ENCODE assay signal across 8 cellular contexts in genomic region chr19:57746580-57747471, GRCh38. TPM values are rescaled to one million over a fixed set of nuclear protein-coding genes. Genes with fewer than 3 reads are reported as not detected.
DNase-seq lines count a peak whose midpoint lies in the region; ATAC-seq and TF ChIP-seq lines count a peak whose summit lies in the region.

TSS of gene ZNF776 (plus strand) at chr19:57746815. CDS start at chr19:57747059, 244 bp downstream.

- intact Hi-C loops in heart left ventricle (cut with DNase I) (loop anchor here in 8 of 10 donors (10.0 kb wide), 4 partner anchors 138 to 408 kb away; partner anchors contain the start of genes ZNF329 (in 3 of the 8) and ZNF814 (in 1 of the 8)), transverse colon (cut with DNase I; ENCODE audit: low total_unique reads) (no loop called here)

- H4K91ac ChIP-seq in trophoblast cell (ENCODE audit: low read depth, low read length) = peak within 1 kb of the TSS; percentile 89

- no peaks in the 10 kb centered on the region for H3F3A ChIP-seq in SU-DHL-6 (ENCODE audit: insufficient read depth)

- H2AK5ac ChIP-seq in trophoblast cell (ENCODE audit: low read length) = peak within 1 kb of the TSS; percentile 6

- H2BK120ac ChIP-seq in trophoblast cell (ENCODE audit: insufficient read depth, low read length, poor library complexity) = peak within 1 kb of the TSS; percentile 88

- no peaks in the 10 kb centered on the region for H4K20me1 ChIP-seq in SU-DHL-6 (ENCODE audit: low read depth, low read length)

- H3K9me3 ChIP-seq in SU-DHL-6 (ENCODE audit: insufficient read depth, low read length) (no peaks in the 10 kb centered on the region), adipocyte (ENCODE audit: control insufficient read depth, low read length) (no peaks in the 10 kb centered on the region), heart left ventricle (peaks cover 0 to 46% (median 29%) of the 10 kb centered on the region in 12 donors), trophoblast cell (ENCODE audit: insufficient read depth, low read depth, low read length) (no peaks in the 10 kb centered on the region), transverse colon (peaks cover 22 to 40% of the 10 kb centered on the region in 2 donors)

- peak within 1 kb of the TSS; percentile 30; the same call in 1 of the 2 replicates for H3K27ac ChIP-seq in SU-DHL-6 (ENCODE audit: low read depth, low read length)
- H3K27ac ChIP-seq in heart left ventricle = peak within 1 kb of the TSS; percentile 45 to 91 (median 84)
- peak within 1 kb of the TSS; percentile 66 for H3K27ac ChIP-seq in trophoblast cell (ENCODE audit: low read depth, low read length)
- peak within 1 kb of the TSS; percentile 81 to 89 (median 88) for H3K27ac ChIP-seq in transverse colon

- peak within 1 kb of the TSS; percentile 88 for H3K18ac ChIP-seq in trophoblast cell (ENCODE audit: low read length)

- peak within 1 kb of the TSS; percentile 76 for H3K4me2 ChIP-seq in SU-DHL-6 (ENCODE audit: low read depth, low read length, poor library complexity, severe bottlenecking)
- H3K4me2 ChIP-seq in trophoblast cell (ENCODE audit: low read length) = peak within 1 kb of the TSS; percentile 80

- H2BK12ac ChIP-seq in trophoblast cell (ENCODE audit: low read length) = no peak within 1 kb of the TSS

- peak within 1 kb of the TSS; percentile 94 for H4K8ac ChIP-seq in trophoblast cell (ENCODE audit: low read depth, low read length)

- no peaks in the 10 kb centered on the region for H3K27me3 ChIP-seq in SU-DHL-6 (ENCODE audit: low read length)
- H3K27me3 ChIP-seq in adipocyte (replicated peaks; ENCODE audit: control insufficient read depth, insufficient read depth, low read length) = no peaks in the 10 kb centered on the region
- no peaks in the 10 kb centered on the region for H3K27me3 ChIP-seq in heart left ventricle
- H3K27me3 ChIP-seq in trophoblast cell (ENCODE audit: insufficient read depth, low read length) = no peaks in the 10 kb centered on the region
- no peaks in the 10 kb centered on the region for H3K27me3 ChIP-seq in transverse colon

- H3K14ac ChIP-seq in trophoblast cell (ENCODE audit: low read length) = peak within 1 kb of the TSS; percentile 90

- no peaks in the 10 kb centered on the region for H3K9me2 ChIP-seq in SU-DHL-6 (replicated peaks; ENCODE audit: insufficient read depth, low read length)

- H2AFZ ChIP-seq in SU-DHL-6 (ENCODE audit: low read depth, low read length, severe bottlenecking) = peak within 1 kb of the TSS; percentile 96
- H2AFZ ChIP-seq in trophoblast cell (ENCODE audit: insufficient read depth, low read length, poor library complexity) = peak within 1 kb of the TSS; percentile 85

- H3K4ac ChIP-seq in trophoblast cell (ENCODE audit: low read depth, low read length) = peak within 1 kb of the TSS; percentile 85

- H3K79me1 ChIP-seq in trophoblast cell (ENCODE audit: low read length) = peaks cover 4% of the 10 kb centered on the region

- H3K23ac ChIP-seq in trophoblast cell (ENCODE audit: low read length) = no peak within 1 kb of the TSS

- H3K4me3 ChIP-seq in GM12875 (ENCODE audit: low read depth, low read length) = peak within 1 kb of the TSS; percentile 58
- peak within 1 kb of the TSS; percentile 84 for H3K4me3 ChIP-seq in SU-DHL-6 (ENCODE audit: insufficient read depth, low read length, poor library complexity, severe bottlenecking)
- peak within 1 kb of the TSS; percentile 93 for H3K4me3 ChIP-seq in adipocyte (ENCODE audit: low read length)
- peak within 1 kb of the TSS; percentile 62 to 99 (median 90) for H3K4me3 ChIP-seq in heart left ventricle
- H3K4me3 ChIP-seq in trophoblast cell (ENCODE audit: low read depth, low read length) = peak within 1 kb of the TSS; percentile 94
- H3K4me3 ChIP-seq in transverse colon = peak within 1 kb of the TSS; percentile 58 to 92 (median 84)

- ATAC-seq in HG02678 (IDR thresholded peaks at IDR 0.05; ENCODE audit: unreplicated experiment) = peak; percentile 97
- peak; percentile 93 to 99 (median 98) for ATAC-seq in heart left ventricle

- H4K12ac ChIP-seq in trophoblast cell (ENCODE audit: low read depth, low read length) = peak within 1 kb of the TSS; percentile 96

- peak within 1 kb of the TSS; percentile 77 for H2BK5ac ChIP-seq in trophoblast cell (ENCODE audit: low read depth, low read length, poor library complexity)

- 0 out of 2 replicates have a peak, but pooled peaks cover 6% of the 10 kb centered on the region for H3K36me3 ChIP-seq in SU-DHL-6 (ENCODE audit: low read length)
- H3K36me3 ChIP-seq in adipocyte (ENCODE audit: control insufficient read depth, insufficient read depth, low read length, severe bottlenecking) = peaks cover 23% of the 10 kb centered on the region
- H3K36me3 ChIP-seq in heart left ventricle = peaks cover 0 to 42% (median 25%) of the 10 kb centered on the region in 9 donors
- peaks cover 9 to 18% of the 10 kb centered on the region in 2 experiments for H3K36me3 ChIP-seq in trophoblast cell (ENCODE audit: control insufficient read depth in 1 of 2, insufficient read depth in 2 of 2, low read length in 2 of 2)
- peaks cover 0 to 40% (median 17%) of the 10 kb centered on the region in 4 donors for H3K36me3 ChIP-seq in transverse colon

- peak in 1 of 2 donors; percentile 63 for TF ChIP-seq POLR2A in heart left ventricle (IDR thresholded peaks at IDR 0.05)
- TF ChIP-seq POLR2A in transverse colon (IDR thresholded peaks at IDR 0.05) = peak; percentile 45

- peaks cover 38% of the 10 kb centered on the region for H3K79me2 ChIP-seq in SU-DHL-6 (ENCODE audit: insufficient read depth, low read length)
- H3K79me2 ChIP-seq in trophoblast cell (ENCODE audit: control insufficient read depth, insufficient read depth, low read length, poor library complexity) = peaks cover 15% of the 10 kb centered on the region

- H3K4me1 ChIP-seq in adipocyte (ENCODE audit: control insufficient read depth, insufficient read depth, low read length) (peaks cover 15% of the 10 kb centered on the region), heart left ventricle (peaks cover 0 to 29% (median 15%) of the 10 kb centered on the region in 12 donors), trophoblast cell (ENCODE audit: control insufficient read depth in 1 of 2, insufficient read depth in 2 of 2, low read length in 2 of 2) (peaks cover 4 to 5% of the 10 kb centered on the region in 2 experiments), transverse colon (peaks cover 0 to 14% (median 6%) of the 10 kb centered on the region in 4 donors)

- no peak for TF ChIP-seq EP300 in transverse colon (IDR thresholded peaks at IDR 0.05; ENCODE audit: low read depth)

- in situ Hi-C loops in transverse colon (cut with MboI; ENCODE audit: low pct_ligation_motif_present in 1 of 4, low pct_unique_long_range_greater_than_20kb in 1 of 4, low sequenced_read_pairs in 3 of 4) = loop anchor here in 1 of 4 donors (10.0 to 25.0 kb wide), 2 partner anchors 165 to 408 kb away; partner anchors contain the start of genes ZNF329 and ZNF417

- peak within 1 kb of the TSS; percentile 89 for H3K9ac ChIP-seq in SU-DHL-6 (ENCODE audit: low read length)
- H3K9ac ChIP-seq in adipocyte (ENCODE audit: low read length) = peak within 1 kb of the TSS; percentile 94
- H3K9ac ChIP-seq in trophoblast cell (ENCODE audit: low read length) = peak within 1 kb of the TSS; percentile 92

- WGBS in heart left ventricle, 4 donors = 1 to 2% (median 1%) methylated on average over 43 to 51 of the region's 51 CpGs
- WGBS in trophoblast cell (ENCODE audit: extremely low coverage, insufficient coverage, insufficient read length) = no CpG with 5 or more reads among the region's 51 CpGs
- 2 to 12% methylated on average over 7 to 42 of the region's 51 CpGs for WGBS in transverse colon (ENCODE audit: low coverage in 1 of 2), 2 donors

- peak; percentile 93 for DNase-seq in NCI-H1105 treated with DMSO at 0.1 percent for 48 hours (lab: John Stamatoyannopoulos, UW)
- DNase-seq in adipocyte (ENCODE audit: low read depth) = peak; percentile 97
- DNase-seq in heart left ventricle = peak; percentile 79 to 89 (median 88)
- DNase-seq in trophoblast cell = peak; percentile 91 to 98
- peak; percentile 85 for DNase-seq in transverse colon

- TF ChIP-seq CTCF in GM12875 (IDR thresholded peaks at IDR 0.05; ENCODE audit: borderline replicate concordance, insufficient read depth, low read depth, low read length) (no peak), SU-DHL-6 (IDR thresholded peaks at IDR 0.05; ENCODE audit: insufficient read depth, low read length, poor library complexity, severe bottlenecking) (no peak), heart left ventricle (IDR thresholded peaks at IDR 0.05) (no peak), transverse colon (IDR thresholded peaks at IDR 0.05) (peak in 2 of 5 experiments; percentile 6 to 20)

RNA-seq across cellular contexts. Expression of gene ZNF776, which starts in this region (rescaled TPM):
- total RNA-seq in heart left ventricle = 10 to 100 TPM in 7 of 9 donors, 1 to 10 TPM in 2; 8.1 to 17.3 (median 12.9) TPM
- 1 to 10 TPM; 4.8 to 9.6 TPM for polyA plus RNA-seq in heart left ventricle
- 8.9 and 9.9 TPM in 2 replicates for polyA plus RNA-seq in trophoblast cell (2013)
- total RNA-seq in transverse colon = 100 to 1,000 TPM in 1 of 4 donors, 10 to 100 TPM in 3; 15.0 to 120 (median 16.7) TPM

Comparison
In these comparisons a context has a peak if more than half of its experiments do, and no peak if none do; other contexts are left out.
1. Peak in every context shown above with its lines: DNase-seq, ATAC-seq, H3K4me3 ChIP-seq and H3K27ac ChIP-seq.
2. H3K27ac ChIP-seq: peak in every context shown above with its lines; median percentile 88 in transverse colon; 84 in heart left ventricle; 66 in trophoblast cell; 30 in SU-DHL-6.